21 cellular contexts compared by ENCODE assay signal in the genomic region with DNA sequence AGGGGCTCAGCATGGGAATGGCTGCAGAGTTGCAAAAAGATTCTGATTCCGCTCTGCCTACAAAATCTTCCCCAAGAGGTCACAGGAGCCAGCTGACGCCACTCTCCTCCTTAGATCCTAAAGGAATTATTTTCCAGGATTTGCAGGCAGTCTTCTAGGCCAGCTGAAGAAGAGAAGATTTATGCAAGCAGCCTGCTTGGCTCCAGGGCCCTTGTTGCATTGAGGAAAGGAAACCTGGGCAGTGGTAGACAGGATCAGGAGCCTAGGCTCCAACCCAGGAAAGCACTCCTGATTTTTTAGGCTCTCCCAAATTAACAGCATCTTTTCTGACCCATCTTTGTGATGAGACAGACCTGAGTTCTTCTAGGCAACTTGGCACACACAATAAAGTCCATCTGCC.
"Had no signal": no experiment of that assay in that cellular context is flagged by ENCODE, and none has a peak within 500 bp of the region (broad histone marks: within the 10 kb centered on the region; RNA-seq: fewer than 3 reads in every experiment).

No MANE protein-coding gene starts in this region.

- H3K9me3 ChIP-seq: breast epithelium, tibial artery had no signal

- H3K4me3 ChIP-seq: breast epithelium, lung, tibial artery had no signal

- H3K36me3 ChIP-seq: breast epithelium, tibial artery had no signal

- H3K27ac ChIP-seq: breast epithelium, epithelial cell of prostate, tibial artery had no signal

- H3K27me3 ChIP-seq: breast epithelium had no signal

- H3K4me1 ChIP-seq: breast epithelium, tibial artery had no signal

- ATAC-seq: activated naive CD8-positive, alpha-beta T cell treated with anti-CD3 and anti-CD28 coated beads, Interleukin-2, amount 50 U/mL, for 24 hours; activated T-helper 17 cell treated with anti-CD3 and anti-CD28 coated beads, Interleukin-2, amount 50 U/mL, for 72 hours; effector memory CD8-positive, alpha-beta T cell; left colon had no signal

- DNase-seq: activated CD4-positive, alpha-beta T cell treated with anti-CD3 and anti-CD28 coated beads, Interleukin-2, amount 50 U/mL, for 4 hours; activated CD4-positive, CD25-positive, alpha-beta regulatory T cell treated with anti-CD3 and anti-CD28 coated beads, Interleukin-2, amount 50 U/mL, for 72 hours; activated naive CD4-positive, alpha-beta T cell treated with Interleukin-2 at 50 U/mL for 16 hours; activated naive CD8-positive, alpha-beta T cell treated with anti-CD3 and anti-CD28 coated beads, Interleukin-2, amount 50 U/mL, for 24 hours; aorta; cerebellar nuclear complex; effector memory CD8-positive, alpha-beta T cell; foreskin melanocyte; left colon; naive B cell; nucleus accumbens; posterior cingulate gyrus; retina; stimulated activated CD4-positive, alpha-beta T cell treated with anti-CD3 and anti-CD28 coated beads, Interleukin-15, amount 100 ng/mL, for 24 hours; stimulated activated CD4-positive, alpha-beta T cell treated with anti-CD3 and anti-CD28 coated beads, Interleukin-4, amount 100 ng/mL, for 24 hours; stimulated activated naive CD4-positive, alpha-beta T cell; tibial artery had no signal
